In genomic region chr2:108182489-108182888, GRCh38 we compare ENCODE assay signal across 1 cellular context.
TF ChIP-seq lines count a peak whose summit lies in the region.

No MANE protein-coding gene starts in this region.

TF ChIP-seq in WTC11, 78 proteins besides CTCF, POLR2A, EP300 and RAD21 (continued from another document):
- TF ChIP-seq AFF4 (CRISPR knock-in tag; IDR thresholded peaks at IDR 0.05; ENCODE audit: borderline replicate concordance) = no peak
- TF ChIP-seq ZNF263 (CRISPR knock-in tag; IDR thresholded peaks at IDR 0.05; ENCODE audit: low read depth) = no peak
